In the genomic region with DNA sequence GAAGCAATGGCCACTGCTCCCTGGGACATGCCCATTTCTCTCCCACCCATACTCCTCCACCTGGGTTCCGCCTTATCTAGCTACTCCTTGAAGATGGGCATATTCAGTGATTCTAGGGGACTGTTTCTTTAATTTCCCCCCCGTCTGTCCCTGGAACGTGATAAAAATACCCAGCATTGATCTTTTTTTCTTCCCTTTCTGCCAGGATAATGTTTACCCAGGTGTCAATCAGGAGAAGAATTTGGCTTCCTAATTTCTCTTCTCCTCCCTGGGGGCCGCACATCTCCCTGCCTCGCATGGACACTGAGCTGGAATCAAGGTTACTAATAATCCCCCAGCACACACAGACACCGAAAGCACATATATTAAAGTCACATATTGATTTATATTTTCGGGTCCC, we compare ENCODE assay signal across 26 cellular contexts. TPM values are rescaled to one million over a fixed set of nuclear protein-coding genes. Genes with fewer than 3 reads are reported as not detected.
"Had no signal": no experiment of that assay in that cellular context is flagged by ENCODE, and none has a peak within 500 bp of the region (broad histone marks: within the 10 kb centered on the region; RNA-seq: fewer than 3 reads in every experiment).

No MANE protein-coding gene starts in this region.

- DNase-seq: activated CD4-positive, alpha-beta memory T cell treated with anti-CD3 and anti-CD28 coated beads, Interleukin-2, amount 10 ng/mL, durations not matched to agents 7 days and 5 days; activated CD4-positive, alpha-beta T cell treated with anti-CD3 and anti-CD28 coated beads, Interleukin-2, amount 50 U/mL, for 1 hour; activated gamma-delta T cell treated with Interleukin-2 at 50 U/mL for 16 hours; activated naive CD4-positive, alpha-beta T cell treated with anti-CD3 and anti-CD28 coated beads, Interleukin-2, amount 10 ng/mL, durations not matched to agents 7 days and 5 days; activated naive CD8-positive, alpha-beta T cell treated with anti-CD3 and anti-CD28 coated beads for 36 hours; activated T-cell treated with anti-CD3 and anti-CD28 coated beads for 4 hours; activated T-cell treated with anti-CD3 and anti-CD28 coated beads, Interleukin-2, amount 50 U/mL, for 48 hours; anterior cingulate cortex; caudate nucleus; NCI-H1092 treated with DMSO at 0.1 percent for 48 hours; NCI-H1436 treated with DMSO at 0.1 percent for 48 hours; NCI-H187; NCI-H2081; NCI-H774; Peyer's patch; Right ventricle myocardium superior; SJCRH30; SK-N-SH; T-helper 1 cell had no signal

- H3K4me2 ChIP-seq: KMS-11, SK-N-SH had no signal

- H3K27ac ChIP-seq: breast epithelium, KMS-11, Peyer's patch, RWPE1, SJCRH30, VCaP had no signal

- H3K27me3 ChIP-seq: breast epithelium, MG63, Peyer's patch had no signal

- ATAC-seq: activated CD4-positive, alpha-beta T cell treated with anti-CD3 and anti-CD28 coated beads for 36 hours; activated T-helper 17 cell treated with anti-CD3 and anti-CD28 coated beads, Interleukin-2, amount 50 U/mL, for 72 hours had no signal

- H3K27ac Mint-ChIP-seq: activated CD4-positive, alpha-beta memory T cell treated with anti-CD3 and anti-CD28 coated beads, Interleukin-2, amount 10 ng/mL, durations not matched to agents 7 days and 5 days; activated CD4-positive, alpha-beta T cell treated with anti-CD3 and anti-CD28 coated beads for 36 hours; activated naive CD4-positive, alpha-beta T cell treated with anti-CD3 and anti-CD28 coated beads, Interleukin-2, amount 10 ng/mL, durations not matched to agents 7 days and 5 days; activated naive CD8-positive, alpha-beta T cell treated with anti-CD3 and anti-CD28 coated beads for 36 hours; activated T-helper 17 cell treated with anti-CD3 and anti-CD28 coated beads, Interleukin-2, amount 50 U/mL, for 72 hours had no signal

- H3K36me3 ChIP-seq: breast epithelium, Peyer's patch, SJCRH30 had no signal

- H3K9me2 ChIP-seq: SK-N-SH had no signal

- H3K4me3 Mint-ChIP-seq: activated CD4-positive, alpha-beta memory T cell treated with anti-CD3 and anti-CD28 coated beads, Interleukin-2, amount 10 ng/mL, durations not matched to agents 7 days and 5 days; activated CD4-positive, alpha-beta T cell treated with anti-CD3 and anti-CD28 coated beads for 36 hours; activated naive CD4-positive, alpha-beta T cell treated with anti-CD3 and anti-CD28 coated beads, Interleukin-2, amount 10 ng/mL, durations not matched to agents 7 days and 5 days; activated naive CD8-positive, alpha-beta T cell treated with anti-CD3 and anti-CD28 coated beads for 36 hours; activated T-helper 17 cell treated with anti-CD3 and anti-CD28 coated beads, Interleukin-2, amount 50 U/mL, for 72 hours had no signal

- H3K4me3 ChIP-seq: breast epithelium, MG63, Peyer's patch, SJCRH30 had no signal

- H3K9me3 Mint-ChIP-seq: activated CD4-positive, alpha-beta memory T cell treated with anti-CD3 and anti-CD28 coated beads, Interleukin-2, amount 10 ng/mL, durations not matched to agents 7 days and 5 days; activated naive CD4-positive, alpha-beta T cell treated with anti-CD3 and anti-CD28 coated beads, Interleukin-2, amount 10 ng/mL, durations not matched to agents 7 days and 5 days; activated naive CD8-positive, alpha-beta T cell treated with anti-CD3 and anti-CD28 coated beads for 36 hours; activated T-helper 17 cell treated with anti-CD3 and anti-CD28 coated beads, Interleukin-2, amount 50 U/mL, for 72 hours had no signal

RNA-seq across cellular contexts. Expression of a gene that starts 48.1 kb away (rescaled TPM):
- total RNA-seq: activated naive CD8-positive, alpha-beta T cell treated with anti-CD3 and anti-CD28 coated beads for 36 hours had no signal
